ENCODE assay signal across 8 cellular contexts in the genomic region with DNA sequence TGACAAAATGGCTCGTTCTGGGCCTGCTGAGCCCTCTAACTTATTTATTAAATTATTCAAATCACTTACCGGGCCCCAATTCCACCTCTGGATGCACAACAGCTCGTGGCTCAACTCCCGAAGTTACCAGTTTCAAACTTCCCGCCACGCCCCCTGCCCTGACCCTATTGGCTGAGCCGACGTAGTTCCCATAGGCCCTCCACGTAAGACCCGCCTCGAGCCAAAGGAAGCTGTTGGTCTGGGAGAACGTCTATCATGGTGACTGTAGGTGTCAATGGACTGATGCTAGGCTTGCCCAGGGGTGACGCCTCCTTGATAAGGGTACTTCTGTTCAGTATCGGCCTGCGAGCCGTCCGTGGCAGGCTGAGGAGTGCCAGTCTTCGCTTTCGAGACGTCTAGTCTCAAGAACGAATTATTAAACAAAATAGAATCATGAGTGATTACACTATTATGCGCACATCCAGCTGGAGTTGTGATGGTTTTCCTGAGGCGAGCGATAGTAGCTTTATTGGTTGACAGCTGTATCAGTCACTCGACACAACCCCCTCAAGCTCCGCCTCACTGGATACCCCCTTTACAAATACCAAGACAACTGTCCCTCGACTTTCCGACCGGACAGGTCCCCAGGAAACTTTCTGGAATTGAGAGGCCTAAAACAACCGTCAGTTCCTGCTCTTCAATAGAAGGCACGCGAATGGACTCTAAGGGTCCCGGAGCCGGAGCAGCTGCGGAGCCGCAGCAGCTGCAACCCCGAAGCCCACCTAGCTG. TPM values are rescaled to one million over a fixed set of nuclear protein-coding genes. Genes with fewer than 3 reads are reported as not detected.
DNase-seq lines count a peak whose midpoint lies in the region; ATAC-seq, FAIRE-seq and TF ChIP-seq lines count a peak whose summit lies in the region.

A gene (minus strand): TSS at position 134 of the 768 bp plus-strand sequence. CDS start 334 bp downstream, outside the sequence.

- peak; percentile 99 for DNase-seq in GM12865 (ENCODE audit: low read depth)
- peak; percentile 90 for DNase-seq in NCI-H1417 treated with DMSO at 0.1 percent for 48 hours (lab: John Stamatoyannopoulos, UW)
- peak; percentile 100 for DNase-seq in SW480 (ENCODE audit: low spot score)
- peak; percentile 95 for DNase-seq in activated naive CD8-positive, alpha-beta T cell treated with anti-CD3 and anti-CD28 coated beads, Interleukin-2, amount 50 U/mL, for 24 hours
- DNase-seq in Right ventricle myocardium superior: peak; percentile 96
- DNase-seq in pancreas: peak; percentile 87 to 97 (median 96)
- DNase-seq in tibial nerve (ENCODE audit: low spot score in 2 of 2): peak; percentile 90 to 96

- intact Hi-C loops in Right ventricle myocardium superior (cut with DNase I): no loop called here
- intact Hi-C loops in pancreas (cut with DNase I): no loop called here

- H3K27me3 Mint-ChIP-seq in activated naive CD8-positive, alpha-beta T cell treated with anti-CD3 and anti-CD28 coated beads, Interleukin-2, amount 50 U/mL, for 24 hours: no peaks in the 10 kb centered on the region

- H3K27ac ChIP-seq in pancreas: peak within 1 kb of the TSS; percentile 87 to 96 (median 94)
- H3K27ac ChIP-seq in tibial nerve: peak within 1 kb of the TSS; percentile 86 to 99 (median 94)

- H3K4me3 ChIP-seq in GM12865 (ENCODE audit: low read depth, low read length) (peak within 1 kb of the TSS; percentile 73), pancreas (peak within 1 kb of the TSS; percentile 29 to 61 (median 51)), tibial nerve (peak within 1 kb of the TSS; percentile 62 to 84 (median 67))

- peak; percentile 50 for ATAC-seq in HG02763 (IDR thresholded peaks at IDR 0.05; ENCODE audit: unreplicated experiment)
- peak; percentile 63 for ATAC-seq in activated naive CD8-positive, alpha-beta T cell treated with anti-CD3 and anti-CD28 coated beads, Interleukin-2, amount 50 U/mL, for 24 hours
- ATAC-seq in Right ventricle myocardium superior (ENCODE audit: poor library complexity): peak; percentile 82
- peak; percentile 76 to 85 (median 79) for ATAC-seq in pancreas

- H3K4me1 Mint-ChIP-seq in activated naive CD8-positive, alpha-beta T cell treated with anti-CD3 and anti-CD28 coated beads, Interleukin-2, amount 50 U/mL, for 24 hours: peaks cover 42% of the 10 kb centered on the region

- peak within 1 kb of the TSS; percentile 89 for H3K4me3 Mint-ChIP-seq in activated naive CD8-positive, alpha-beta T cell treated with anti-CD3 and anti-CD28 coated beads, Interleukin-2, amount 50 U/mL, for 24 hours

- peak; percentile 89 for FAIRE-seq in pancreas (lab: Jason Lieb, UNC)

- peaks cover 0 to 10% (median 7%) of the 10 kb centered on the region in 3 donors for H3K4me1 ChIP-seq in pancreas
- H3K4me1 ChIP-seq in tibial nerve: peaks cover 0 to 23% (median 14%) of the 10 kb centered on the region in 4 donors

- H3K27ac Mint-ChIP-seq in activated naive CD8-positive, alpha-beta T cell treated with anti-CD3 and anti-CD28 coated beads, Interleukin-2, amount 50 U/mL, for 24 hours: peak within 1 kb of the TSS; percentile 96

- no peaks in the 10 kb centered on the region for H3K9me3 Mint-ChIP-seq in activated naive CD8-positive, alpha-beta T cell treated with anti-CD3 and anti-CD28 coated beads, Interleukin-2, amount 50 U/mL, for 24 hours

- TF ChIP-seq POLR2A in tibial nerve (IDR thresholded peaks at IDR 0.05): peak; percentile 28 to 73

- H3K36me3 ChIP-seq in pancreas (peaks cover 0 to 1% (median 0%) of the 10 kb centered on the region in 3 donors), tibial nerve (peaks cover 0 to 45% (median 3%) of the 10 kb centered on the region in 3 donors)

- peaks cover 36% of the 10 kb centered on the region for H3K36me3 Mint-ChIP-seq in activated naive CD8-positive, alpha-beta T cell treated with anti-CD3 and anti-CD28 coated beads, Interleukin-2, amount 50 U/mL, for 24 hours (ENCODE audit: low read depth)

- WGBS in pancreas, 2 donors: 0% methylated on average over 37 of the region's 37 CpGs
- WGBS in tibial nerve, 2 donors: 0 to 1% methylated on average over 34 of the region's 37 CpGs

- H3K9me3 ChIP-seq in pancreas: no peaks in the 10 kb centered on the region
- H3K9me3 ChIP-seq in tibial nerve: no peaks in the 10 kb centered on the region

- H3K27me3 ChIP-seq in pancreas (no peaks in the 10 kb centered on the region), tibial nerve (no peaks in the 10 kb centered on the region)

- TF ChIP-seq CTCF in GM12865 (IDR thresholded peaks at IDR 0.05; ENCODE audit: insufficient read depth, low read depth, low read length, missing control alignments) (no peak), pancreas (IDR thresholded peaks at IDR 0.05) (no peak), tibial nerve (IDR thresholded peaks at IDR 0.05) (no peak)

- TF ChIP-seq EP300 in tibial nerve (IDR thresholded peaks at IDR 0.05): peak in 1 of 2 donors; percentile 85

RNA-seq across cellular contexts. Expression of the gene that starts here (rescaled TPM):
- total RNA-seq in Right ventricle myocardium superior (1.3 TPM), pancreas (1 to 10 TPM in 1 of 6 donors, under 1 TPM in 5; 0.08 to 1.1 (median 0.56) TPM), tibial nerve (10 to 100 TPM in 1 of 4 donors, 1 to 10 TPM in 1, under 1 TPM in 2; 0.21 to 19.4 (median 3.6) TPM)
- 1 to 10 TPM in 1 of 2 donors, under 1 TPM in 1; 0.80 to 1.2 TPM for polyA plus RNA-seq in pancreas

Comparison
In these comparisons a context has a peak if more than half of its experiments do, and no peak if none do; other contexts are left out.
1. Peak in every context shown above with its lines: DNase-seq, ATAC-seq, H3K4me3 ChIP-seq and H3K27ac ChIP-seq.